15 cellular contexts compared by ENCODE assay signal in genomic region chr2:138087761-138088602, GRCh38.
DNase-seq lines count a peak whose midpoint lies in the region; ATAC-seq, FAIRE-seq and TF ChIP-seq lines count a peak whose summit lies in the region.
"Had no signal": no experiment of that assay in that cellular context is flagged by ENCODE, and none has a peak within 500 bp of the region (broad histone marks: within the 10 kb centered on the region; RNA-seq: fewer than 3 reads in every experiment).

No MANE protein-coding gene starts in this region.

- H3K36me3 Mint-ChIP-seq in activated T-helper 17 cell treated with anti-CD3 and anti-CD28 coated beads, Interleukin-2, amount 50 U/mL, for 72 hours (ENCODE audit: low read depth) = no peaks in the 10 kb centered on the region

- H3K4me3 ChIP-seq in BE2C (ENCODE audit: low read depth, low read length) = no peak overlapping the region; the same call in 1 of the 2 replicates
- H3K4me3 ChIP-seq: right lobe of liver had no signal

- no peak overlapping the region for H3K27ac Mint-ChIP-seq in activated T-helper 17 cell treated with anti-CD3 and anti-CD28 coated beads, Interleukin-2, amount 50 U/mL, for 72 hours
- H3K27ac Mint-ChIP-seq: activated T-helper 2 cell treated with anti-CD3 and anti-CD28 coated beads, Interferon-gamma antibody, Interleukin-2, Interleukin-4, amounts not matched to agents 10 μg/mL and 5 μg/mL and 100 μg/mL, durations not matched to agents 14 hours and 24 hours and 36 hours had no signal

- H3K27me3 Mint-ChIP-seq in activated T-helper 17 cell treated with anti-CD3 and anti-CD28 coated beads, Interleukin-2, amount 50 U/mL, for 72 hours = peaks cover 3% of the 10 kb centered on the region

- no peaks in the 10 kb centered on the region for H3K9me3 Mint-ChIP-seq in activated T-helper 17 cell treated with anti-CD3 and anti-CD28 coated beads, Interleukin-2, amount 50 U/mL, for 72 hours
- H3K9me3 Mint-ChIP-seq: activated T-helper 2 cell treated with anti-CD3 and anti-CD28 coated beads, Interferon-gamma antibody, Interleukin-2, Interleukin-4, amounts not matched to agents 10 μg/mL and 5 μg/mL and 100 μg/mL, durations not matched to agents 14 hours and 24 hours and 36 hours had no signal

- DNase-seq in DMS 273 (lab: John Stamatoyannopoulos, UW; ENCODE audit: unreplicated experiment) (peak; percentile 72), NCI-H1105 (lab: John Stamatoyannopoulos, UW) (peak; percentile 72), NCI-H69 (lab: John Stamatoyannopoulos, UW) (peak; percentile 87), islet precursor cell (peak; percentile 61), HTR-8/SVneo (ENCODE audit: insufficient read length, low spot score) (no peak), BE2C (no peak), AG20443 (ENCODE audit: low spot score) (no peak)
- DNase-seq: amygdala; mesendoderm; NCI-H526 treated with DMSO at 0.1 percent for 48 hours; right lobe of liver; stimulated activated CD4-positive, alpha-beta T cell treated with anti-CD3 and anti-CD28 coated beads, Interleukin-2, amount 100 ng/mL, for 24 hours had no signal

- no peaks in the 10 kb centered on the region for H3K4me1 ChIP-seq in BE2C
- H3K4me1 ChIP-seq: right lobe of liver had no signal

- H3K4me1 Mint-ChIP-seq in activated T-helper 17 cell treated with anti-CD3 and anti-CD28 coated beads, Interleukin-2, amount 50 U/mL, for 72 hours = no peaks in the 10 kb centered on the region

- no peak for ATAC-seq in activated T-helper 17 cell treated with anti-CD3 and anti-CD28 coated beads, Interleukin-2, amount 50 U/mL, for 72 hours (replicated peaks)

- H3K36me3 ChIP-seq in BE2C = no peaks in the 10 kb centered on the region
- H3K36me3 ChIP-seq: right lobe of liver had no signal

- FAIRE-seq in HTR-8/SVneo (lab: Jason Lieb, UNC) = no peak
- FAIRE-seq: endothelial cell of umbilical vein had no signal

- no peak for TF ChIP-seq CTCF in BE2C (IDR thresholded peaks at IDR 0.05; ENCODE audit: low read depth, low read length)

- H3K27me3 ChIP-seq in BE2C = no peaks in the 10 kb centered on the region
- H3K27me3 ChIP-seq: right lobe of liver had no signal

- no peak overlapping the region for H3K4me3 Mint-ChIP-seq in activated T-helper 17 cell treated with anti-CD3 and anti-CD28 coated beads, Interleukin-2, amount 50 U/mL, for 72 hours

- no peaks in the 10 kb centered on the region for H3K9me3 ChIP-seq in BE2C
- H3K9me3 ChIP-seq: right lobe of liver had no signal

Comparison
In these comparisons a context has a peak if more than half of its experiments do, and no peak if none do; other contexts are left out.
1. DNase-seq: peak in DMS 273 (single experiment), NCI-H1105 (single experiment), NCI-H69 (single experiment) and islet precursor cell (single experiment); none in HTR-8/SVneo (single experiment), BE2C (single experiment) and AG20443 (single experiment).